ENCODE assay signal across 8 cellular contexts in the genomic region with DNA sequence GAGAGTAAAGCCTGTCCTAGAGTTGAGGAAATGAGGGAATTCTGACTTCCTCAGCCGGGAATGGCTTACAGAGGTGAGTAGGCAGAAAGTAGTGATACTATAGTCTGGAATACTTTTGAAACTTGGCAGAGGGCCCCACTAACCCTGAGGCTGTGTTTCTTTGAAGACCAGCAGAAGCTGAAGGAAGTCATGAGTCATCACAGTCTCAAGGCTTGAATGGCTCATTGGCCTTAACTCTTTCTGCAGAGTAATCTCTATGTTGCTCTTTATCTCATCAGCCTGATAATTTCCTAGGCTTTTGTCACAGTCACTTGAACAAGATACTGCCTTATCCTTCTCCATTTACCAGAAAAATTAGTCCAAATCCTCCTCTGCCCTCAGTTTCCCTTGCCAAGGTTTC.
DNase-seq lines count a peak whose midpoint lies in the region; ATAC-seq and TF ChIP-seq lines count a peak whose summit lies in the region.

No MANE protein-coding gene starts in this region.

- no peaks in the 10 kb centered on the region for H3K9me3 ChIP-seq in Peyer's patch

- no peak for TF ChIP-seq POLR2A in Peyer's patch (IDR thresholded peaks at IDR 0.05)

- H3K4me1 Mint-ChIP-seq in chondrocyte (ENCODE audit: low read depth) (peaks cover 27% of the 10 kb centered on the region), osteocyte (ENCODE audit: unreplicated experiment) (peaks cover 29% of the 10 kb centered on the region)

- no peaks in the 10 kb centered on the region for H3K4me1 ChIP-seq in Peyer's patch

- DNase-seq in DMS53 (lab: John Stamatoyannopoulos, UW), result peak; percentile 25
- DNase-seq in chondrocyte (ENCODE audit: low spot score), result no peak
- peak; percentile 90 for DNase-seq in osteocyte (ENCODE audit: extremely low spot score, unreplicated experiment)
- no peak for DNase-seq in NCI-H2227 (lab: John Stamatoyannopoulos, UW; ENCODE audit: unreplicated experiment)
- DNase-seq in Peyer's patch, result no peak

- H3K27me3 ChIP-seq in Peyer's patch, result no peaks in the 10 kb centered on the region

- TF ChIP-seq CTCF in chondrocyte (IDR thresholded peaks at IDR 0.05) (no peak), osteocyte (IDR thresholded peaks at IDR 0.05) (no peak), Peyer's patch (IDR thresholded peaks at IDR 0.05) (no peak)

- ATAC-seq in GM21786 (IDR thresholded peaks at IDR 0.05; ENCODE audit: unreplicated experiment) (peak; percentile 97), GM19328 (IDR thresholded peaks at IDR 0.05; ENCODE audit: unreplicated experiment) (no peak)

- peak; percentile 76 for TF ChIP-seq EP300 in Ishikawa (IDR thresholded peaks at IDR 0.05; ENCODE audit: borderline replicate concordance)

- peak; percentile 29; the same call in 1 of the 2 replicates for TF ChIP-seq RAD21 in Ishikawa (IDR thresholded peaks at IDR 0.05; ENCODE audit: low read depth)

- H3K27ac Mint-ChIP-seq in chondrocyte (ENCODE audit: unreplicated experiment), result peak overlapping the region; percentile 87
- peak overlapping the region; percentile 23 for H3K27ac Mint-ChIP-seq in osteocyte (ENCODE audit: unreplicated experiment)

- H3K36me3 ChIP-seq in Peyer's patch, result no peaks in the 10 kb centered on the region

- no peak overlapping the region for H3K27ac ChIP-seq in Peyer's patch

- H3K9me3 Mint-ChIP-seq in chondrocyte (ENCODE audit: low read depth), result no peaks in the 10 kb centered on the region
- H3K9me3 Mint-ChIP-seq in osteocyte (ENCODE audit: unreplicated experiment), result no peaks in the 10 kb centered on the region

- no peak overlapping the region for H3K4me3 Mint-ChIP-seq in chondrocyte (ENCODE audit: unreplicated experiment)
- H3K4me3 Mint-ChIP-seq in osteocyte (ENCODE audit: unreplicated experiment), result no peak overlapping the region

- H3K27me3 Mint-ChIP-seq in chondrocyte (ENCODE audit: low read depth) (no peaks in the 10 kb centered on the region), osteocyte (ENCODE audit: unreplicated experiment) (no peaks in the 10 kb centered on the region)

- H3K36me3 Mint-ChIP-seq in chondrocyte (ENCODE audit: low read depth) (peaks cover 20% of the 10 kb centered on the region), osteocyte (ENCODE audit: unreplicated experiment) (peaks cover 27% of the 10 kb centered on the region)

- H3K4me3 ChIP-seq in Peyer's patch, result no peak overlapping the region

TF ChIP-seq in Ishikawa, 13 proteins besides CTCF, POLR2A, EP300 and RAD21:
- TF ChIP-seq YY1 (IDR thresholded peaks at IDR 0.05; ENCODE audit: low read depth) (0 out of 2 replicates have a peak, but pooled peaks have one; percentile 18), TEAD4 (IDR thresholded peaks at IDR 0.05) (no peak; the same call in 1 of the 2 replicates), NFIC (IDR thresholded peaks at IDR 0.05) (peak; percentile 88), MAX (IDR thresholded peaks at IDR 0.05) (peak; percentile 29; the same call in 1 of the 2 replicates), TAF1 (IDR thresholded peaks at IDR 0.05; ENCODE audit: low read depth) (no peak), CEBPB (IDR thresholded peaks at IDR 0.05) (no peak), TCF12 (IDR thresholded peaks at IDR 0.05; ENCODE audit: low read depth) (peak; percentile 79), CREB1 (IDR thresholded peaks at IDR 0.05; ENCODE audit: low read depth) (no peak), EGR1 (IDR thresholded peaks at IDR 0.05) (no peak), ZBTB7A (IDR thresholded peaks at IDR 0.05; ENCODE audit: low read depth) (no peak), FOXM1 (IDR thresholded peaks at IDR 0.05; ENCODE audit: borderline replicate concordance, low read depth) (peak; percentile 58; the same call in 1 of the 2 replicates)
- TF ChIP-seq, protein P1, sequence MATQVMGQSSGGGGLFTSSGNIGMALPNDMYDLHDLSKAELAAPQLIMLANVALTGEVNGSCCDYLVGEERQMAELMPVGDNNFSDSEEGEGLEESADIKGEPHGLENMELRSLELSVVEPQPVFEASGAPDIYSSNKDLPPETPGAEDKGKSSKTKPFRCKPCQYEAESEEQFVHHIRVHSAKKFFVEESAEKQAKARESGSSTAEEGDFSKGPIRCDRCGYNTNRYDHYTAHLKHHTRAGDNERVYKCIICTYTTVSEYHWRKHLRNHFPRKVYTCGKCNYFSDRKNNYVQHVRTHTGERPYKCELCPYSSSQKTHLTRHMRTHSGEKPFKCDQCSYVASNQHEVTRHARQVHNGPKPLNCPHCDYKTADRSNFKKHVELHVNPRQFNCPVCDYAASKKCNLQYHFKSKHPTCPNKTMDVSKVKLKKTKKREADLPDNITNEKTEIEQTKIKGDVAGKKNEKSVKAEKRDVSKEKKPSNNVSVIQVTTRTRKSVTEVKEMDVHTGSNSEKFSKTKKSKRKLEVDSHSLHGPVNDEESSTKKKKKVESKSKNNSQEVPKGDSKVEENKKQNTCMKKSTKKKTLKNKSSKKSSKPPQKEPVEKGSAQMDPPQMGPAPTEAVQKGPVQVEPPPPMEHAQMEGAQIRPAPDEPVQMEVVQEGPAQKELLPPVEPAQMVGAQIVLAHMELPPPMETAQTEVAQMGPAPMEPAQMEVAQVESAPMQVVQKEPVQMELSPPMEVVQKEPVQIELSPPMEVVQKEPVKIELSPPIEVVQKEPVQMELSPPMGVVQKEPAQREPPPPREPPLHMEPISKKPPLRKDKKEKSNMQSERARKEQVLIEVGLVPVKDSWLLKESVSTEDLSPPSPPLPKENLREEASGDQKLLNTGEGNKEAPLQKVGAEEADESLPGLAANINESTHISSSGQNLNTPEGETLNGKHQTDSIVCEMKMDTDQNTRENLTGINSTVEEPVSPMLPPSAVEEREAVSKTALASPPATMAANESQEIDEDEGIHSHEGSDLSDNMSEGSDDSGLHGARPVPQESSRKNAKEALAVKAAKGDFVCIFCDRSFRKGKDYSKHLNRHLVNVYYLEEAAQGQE (IDR thresholded peaks at IDR 0.05; ENCODE audit: low read depth), result no peak
- TF ChIP-seq, protein P2, sequence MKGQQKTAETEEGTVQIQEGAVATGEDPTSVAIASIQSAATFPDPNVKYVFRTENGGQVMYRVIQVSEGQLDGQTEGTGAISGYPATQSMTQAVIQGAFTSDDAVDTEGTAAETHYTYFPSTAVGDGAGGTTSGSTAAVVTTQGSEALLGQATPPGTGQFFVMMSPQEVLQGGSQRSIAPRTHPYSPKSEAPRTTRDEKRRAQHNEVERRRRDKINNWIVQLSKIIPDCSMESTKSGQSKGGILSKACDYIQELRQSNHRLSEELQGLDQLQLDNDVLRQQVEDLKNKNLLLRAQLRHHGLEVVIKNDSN (IDR thresholded peaks at IDR 0.05), result peak; percentile 11; the same call in 1 of the 2 replicates

Comparison
In these comparisons a context has a peak if more than half of its experiments do, and no peak if none do; other contexts are left out.
1. DNase-seq: peak in DMS53 (single experiment) and osteocyte (single experiment); none in chondrocyte (single experiment), NCI-H2227 (single experiment) and Peyer's patch (0 of 3).